14 cellular contexts compared by ENCODE assay signal in genomic region chr14:61753631-61754030, GRCh38. TPM values are rescaled to one million over a fixed set of nuclear protein-coding genes. Genes with fewer than 3 reads are reported as not detected.
A peak's percentile ranks its signal among the peaks of the same experiment; 100 is the strongest.
DNase-seq lines count a peak whose midpoint lies in the region; ATAC-seq, FAIRE-seq and TF ChIP-seq lines count a peak whose summit lies in the region.
"Had no signal": no experiment of that assay in that cellular context is flagged by ENCODE, and none has a peak within 500 bp of the region (broad histone marks: within the 10 kb centered on the region; RNA-seq: fewer than 3 reads in every experiment).

No MANE protein-coding gene starts in this region.

- H3K4me1 ChIP-seq in SJSA1 (replicated peaks), result peaks cover 37% of the 10 kb centered on the region
- H3K4me1 ChIP-seq: colonic mucosa had no signal

- H3K9me3 ChIP-seq in SJSA1 (replicated peaks), result peaks cover 24% of the 10 kb centered on the region
- H3K9me3 ChIP-seq: colonic mucosa, heart right ventricle, ovary had no signal

- no peak for TF ChIP-seq POLR2A in GM12891 (IDR thresholded peaks at IDR 0.05; ENCODE audit: low read depth, low read length)

- peak; percentile 36 for DNase-seq in AG10803 (ENCODE audit: low read depth)
- no peak for DNase-seq in GM12891 (ENCODE audit: insufficient read length, low spot score)
- no peak for DNase-seq in SJSA1 (ENCODE audit: low read depth in 1 of 2, low spot score in 2 of 2)
- no peak for DNase-seq in fibroblast of villous mesenchyme (ENCODE audit: low read depth)
- DNase-seq in activated CD4-positive, alpha-beta T cell treated with anti-CD3 and anti-CD28 coated beads for 48 hours, result no peak
- no peak for DNase-seq in NCI-H2227 treated with DMSO at 0.1 percent for 48 hours (lab: John Stamatoyannopoulos, UW)
- DNase-seq in NCI-H128 (lab: John Stamatoyannopoulos, UW; ENCODE audit: unreplicated experiment), result no peak
- DNase-seq: activated effector memory CD4-positive, alpha-beta T cell treated with Interleukin-2 at 50 U/mL for 16 hours; colonic mucosa; heart right ventricle; NCI-H2081 treated with DMSO at 0.1 percent for 48 hours; ovary had no signal

- TF ChIP-seq CTCF in AG10803 (conservative IDR thresholded peaks at IDR 0.05; ENCODE audit: low read length) (peak; percentile 26), fibroblast of villous mesenchyme (IDR thresholded peaks at IDR 0.05; ENCODE audit: insufficient read depth, low read depth, low read length) (peak; percentile 19)

- peak; percentile 41 for FAIRE-seq in GM12891 (lab: Jason Lieb, UNC)

- ATAC-seq in GM21367 (IDR thresholded peaks at IDR 0.05; ENCODE audit: unreplicated experiment), result no peak
- ATAC-seq: activated CD4-positive, CD25-positive, alpha-beta regulatory T cell treated with anti-CD3 and anti-CD28 coated beads, Interleukin-2, amount 50 U/mL, for 24 hours; heart right ventricle had no signal

- H3K4me3 ChIP-seq in AG10803 (ENCODE audit: low read length) (no peak overlapping the region), SJSA1 (no peak overlapping the region), fibroblast of villous mesenchyme (ENCODE audit: low read depth, low read length) (no peak overlapping the region)
- H3K4me3 ChIP-seq: colonic mucosa, heart right ventricle, ovary had no signal

- H3K27ac ChIP-seq in SJSA1, result peak overlapping the region; percentile 94; the same call in 1 of the 2 replicates
- H3K27ac ChIP-seq: colonic mucosa, heart right ventricle, ovary had no signal

- H3K27me3 ChIP-seq in SJSA1 (replicated peaks), result no peaks in the 10 kb centered on the region
- H3K27me3 ChIP-seq: colonic mucosa, heart right ventricle, ovary had no signal

- H3K36me3 ChIP-seq in SJSA1, result peaks cover 45% of the 10 kb centered on the region
- H3K36me3 ChIP-seq: colonic mucosa, ovary had no signal

TF ChIP-seq in GM12891, 5 proteins besides CTCF, POLR2A, EP300 and RAD21:
- TF ChIP-seq SPI1 (IDR thresholded peaks at IDR 0.05; ENCODE audit: low read depth, low read length), result no peak
- no peak for TF ChIP-seq PAX5 (IDR thresholded peaks at IDR 0.05; ENCODE audit: insufficient read depth, low read length, severe bottlenecking)
- TF ChIP-seq POU2F2 (IDR thresholded peaks at IDR 0.05; ENCODE audit: low read depth, low read length), result no peak
- no peak for TF ChIP-seq POLR2AphosphoS5 (IDR thresholded peaks at IDR 0.05; ENCODE audit: low read depth, low read length)
- TF ChIP-seq TAF1 (IDR thresholded peaks at IDR 0.05; ENCODE audit: low read depth, low read length), result no peak
TF ChIP-seq in GM12891: peak in this region for 0.

RNA-seq across cellular contexts. Expression of gene SNAPC1, which starts 8.6 kb away (rescaled TPM):
- polyA plus RNA-seq in GM12891 (2012; ENCODE audit: low read depth, missing spikeins), result 4.7 TPM
- 21.4 and 25.4 TPM in 2 replicates for total RNA-seq in SJSA1 (2014; rRNA removed; shearing (Covaris generic))
- total RNA-seq in fibroblast of villous mesenchyme, result 9.3 and 27.2 TPM in 2 replicates

RNA-seq across cellular contexts. Expression of gene HIF1A, which starts 58.3 kb away (rescaled TPM):
- polyA plus RNA-seq in GM12891 (2012; ENCODE audit: low read depth, missing spikeins), result 28.8 TPM
- 162 and 227 TPM in 2 replicates for total RNA-seq in SJSA1 (2014; rRNA removed; shearing (Covaris generic))
- 395 and 671 TPM in 2 replicates for total RNA-seq in fibroblast of villous mesenchyme

RNA-seq across cellular contexts. Expression of gene SYT16, which starts 58.9 kb away (rescaled TPM):
- polyA plus RNA-seq in GM12891 (2012; ENCODE audit: low read depth, missing spikeins), result 0.05 TPM
- 0.18 and 0.31 TPM in 2 replicates for total RNA-seq in SJSA1 (2014; rRNA removed; shearing (Covaris generic))
- 2.9 and 7.8 TPM in 2 replicates for total RNA-seq in fibroblast of villous mesenchyme
